Comparison of ENCODE assay signal across 22 cellular contexts in the genomic region with DNA sequence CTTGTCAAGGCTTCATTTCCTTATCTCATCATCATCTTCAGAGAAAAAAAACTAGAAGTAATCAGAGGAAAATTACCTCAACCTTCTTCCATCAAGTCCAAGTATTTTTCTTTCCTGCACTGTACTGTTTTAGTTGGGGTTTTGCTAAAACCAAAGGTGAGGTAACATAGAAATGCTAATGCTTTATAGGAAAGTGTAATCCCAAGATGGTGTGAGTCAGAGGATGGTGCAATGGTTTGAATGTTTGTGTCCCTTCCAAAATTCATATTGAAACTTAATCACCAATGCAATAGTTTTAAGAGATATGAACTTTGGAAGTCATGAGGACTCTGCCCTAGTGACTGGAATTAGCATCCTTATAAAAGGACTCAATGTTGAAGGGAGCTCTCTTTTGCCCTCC.
DNase-seq lines count a peak whose midpoint lies in the region; ATAC-seq and TF ChIP-seq lines count a peak whose summit lies in the region.
"Had no signal": no experiment of that assay in that cellular context is flagged by ENCODE, and none has a peak within 500 bp of the region (broad histone marks: within the 10 kb centered on the region; RNA-seq: fewer than 3 reads in every experiment).

No MANE protein-coding gene starts in this region.

- H3K27ac Mint-ChIP-seq in activated naive CD8-positive, alpha-beta T cell treated with anti-CD3 and anti-CD28 coated beads, Interleukin-2, amount 50 U/mL, for 24 hours: no peak overlapping the region
- H3K27ac Mint-ChIP-seq in activated naive CD8-positive, alpha-beta T cell treated with anti-CD3 and anti-CD28 coated beads for 36 hours: no peak overlapping the region

- H2BK120ac ChIP-seq in trophoblast cell (ENCODE audit: insufficient read depth, low read length, poor library complexity) (no peak overlapping the region), mesendoderm (ENCODE audit: low read depth, low read length) (no peak overlapping the region)

- H4K5ac ChIP-seq in mesendoderm (ENCODE audit: low read length): no peak overlapping the region

- H3K9ac ChIP-seq in fibroblast of lung (ENCODE audit: insufficient read depth, low read length): no peak overlapping the region
- H3K9ac ChIP-seq in trophoblast cell (ENCODE audit: low read length): no peak overlapping the region
- H3K9ac ChIP-seq in mesendoderm (ENCODE audit: low read length): no peak overlapping the region

- peaks cover 10% of the 10 kb centered on the region for H3K36me3 Mint-ChIP-seq in activated naive CD8-positive, alpha-beta T cell treated with anti-CD3 and anti-CD28 coated beads, Interleukin-2, amount 50 U/mL, for 24 hours (ENCODE audit: low read depth)
- peaks cover 12% of the 10 kb centered on the region for H3K36me3 Mint-ChIP-seq in activated naive CD8-positive, alpha-beta T cell treated with anti-CD3 and anti-CD28 coated beads for 36 hours

- intact Hi-C loops in left colon (cut with DNase I, micrococcal nuclease): no loop called here

- no peak overlapping the region for H4K8ac ChIP-seq in trophoblast cell (ENCODE audit: low read depth, low read length)
- no peak overlapping the region for H4K8ac ChIP-seq in mesendoderm (ENCODE audit: low read depth, low read length)

- no peak overlapping the region for H3K27ac ChIP-seq in fibroblast of lung (ENCODE audit: insufficient read depth, low read length)
- H3K27ac ChIP-seq in trophoblast cell (ENCODE audit: low read depth, low read length): no peak overlapping the region
- no peak overlapping the region for H3K27ac ChIP-seq in mesendoderm (ENCODE audit: low read depth, low read length)
- H3K27ac ChIP-seq: right atrium auricular region, thoracic aorta had no signal

- H3K23ac ChIP-seq in trophoblast cell (ENCODE audit: low read length): no peak overlapping the region
- no peak overlapping the region for H3K23ac ChIP-seq in mesendoderm (ENCODE audit: low read length)

- H3K18ac ChIP-seq in trophoblast cell (ENCODE audit: low read length) (no peak overlapping the region), mesendoderm (ENCODE audit: low read length) (no peak overlapping the region)

- DNase-seq in activated naive CD8-positive, alpha-beta T cell treated with anti-CD3 and anti-CD28 coated beads, Interleukin-2, amount 50 U/mL, for 24 hours: no peak
- DNase-seq in activated naive CD8-positive, alpha-beta T cell treated with anti-CD3 and anti-CD28 coated beads for 36 hours: no peak
- DNase-seq in NCI-H226: peak; percentile 38
- DNase-seq in fibroblast of lung (ENCODE audit: low read depth in 2 of 2): peak; percentile 35 to 53
- DNase-seq in stromal cell of bone marrow (ENCODE audit: low read depth): peak; percentile 57
- DNase-seq in trophoblast cell: no peak
- no peak for DNase-seq in mesendoderm
- DNase-seq in left colon: no peak
- DNase-seq: activated CD4-positive, alpha-beta T cell treated with anti-CD3 and anti-CD28 coated beads, Interleukin-2, amount 50 U/mL, for 1 hour; central memory CD4-positive, alpha-beta T cell; DMS79 treated with DMSO at 0.1 percent for 48 hours; effector CD4-positive, alpha-beta T cell; KG1; NCI-H1105 treated with DMSO at 0.1 percent for 48 hours; NCI-H2107; NCI-H524 treated with DMSO at 0.1 percent for 48 hours; occipital lobe; SHP77; stimulated activated CD4-positive, alpha-beta T cell treated with anti-CD3 and anti-CD28 coated beads, Interleukin-15, amount 100 ng/mL, for 24 hours had no signal

- H3K9me3 Mint-ChIP-seq in activated naive CD8-positive, alpha-beta T cell treated with anti-CD3 and anti-CD28 coated beads, Interleukin-2, amount 50 U/mL, for 24 hours: peaks cover 15% of the 10 kb centered on the region
- peaks cover 9% of the 10 kb centered on the region for H3K9me3 Mint-ChIP-seq in activated naive CD8-positive, alpha-beta T cell treated with anti-CD3 and anti-CD28 coated beads for 36 hours

- H3K4me2 ChIP-seq in fibroblast of lung (ENCODE audit: extremely low read depth, insufficient read depth, low read length) (no peak overlapping the region), trophoblast cell (ENCODE audit: low read length) (no peak overlapping the region), mesendoderm (ENCODE audit: low read length) (no peak overlapping the region)

- H3K27me3 Mint-ChIP-seq in activated naive CD8-positive, alpha-beta T cell treated with anti-CD3 and anti-CD28 coated beads, Interleukin-2, amount 50 U/mL, for 24 hours: no peaks in the 10 kb centered on the region
- peaks cover 4% of the 10 kb centered on the region for H3K27me3 Mint-ChIP-seq in activated naive CD8-positive, alpha-beta T cell treated with anti-CD3 and anti-CD28 coated beads for 36 hours

- no peak overlapping the region for H4K91ac ChIP-seq in trophoblast cell (ENCODE audit: low read depth, low read length)

- peaks cover 32% of the 10 kb centered on the region for H3K4me1 Mint-ChIP-seq in activated naive CD8-positive, alpha-beta T cell treated with anti-CD3 and anti-CD28 coated beads, Interleukin-2, amount 50 U/mL, for 24 hours
- H3K4me1 Mint-ChIP-seq in activated naive CD8-positive, alpha-beta T cell treated with anti-CD3 and anti-CD28 coated beads for 36 hours: peaks cover 23% of the 10 kb centered on the region

- no peak overlapping the region for H3K4me3 Mint-ChIP-seq in activated naive CD8-positive, alpha-beta T cell treated with anti-CD3 and anti-CD28 coated beads, Interleukin-2, amount 50 U/mL, for 24 hours
- no peak overlapping the region for H3K4me3 Mint-ChIP-seq in activated naive CD8-positive, alpha-beta T cell treated with anti-CD3 and anti-CD28 coated beads for 36 hours

- no peak overlapping the region for H3K4me3 ChIP-seq in fibroblast of lung (replicated peaks in 1 of 4; ENCODE audit: control extremely low read depth in 1 of 4, insufficient read depth in 1 of 4, low read depth in 3 of 4, low read length in 4 of 4)
- no peak overlapping the region for H3K4me3 ChIP-seq in trophoblast cell (ENCODE audit: low read depth, low read length)
- H3K4me3 ChIP-seq in mesendoderm (ENCODE audit: low read length): no peak overlapping the region
- H3K4me3 ChIP-seq: right atrium auricular region, thoracic aorta had no signal

- H2BK12ac ChIP-seq in trophoblast cell (ENCODE audit: low read length): no peak overlapping the region

- H3K79me2 ChIP-seq in fibroblast of lung (ENCODE audit: control insufficient read depth, insufficient read depth, low read length): no peaks in the 10 kb centered on the region
- H3K79me2 ChIP-seq in trophoblast cell (ENCODE audit: control insufficient read depth, insufficient read depth, low read length, poor library complexity): no peaks in the 10 kb centered on the region
- H3K79me2 ChIP-seq in mesendoderm (ENCODE audit: control insufficient read depth, insufficient read depth, low read length): no peaks in the 10 kb centered on the region

- H2AK5ac ChIP-seq in trophoblast cell (ENCODE audit: low read length) (no peak overlapping the region), mesendoderm (ENCODE audit: low read length) (no peak overlapping the region)

- H2BK5ac ChIP-seq in trophoblast cell (ENCODE audit: low read depth, low read length, poor library complexity): no peak overlapping the region
- H2BK5ac ChIP-seq in mesendoderm (ENCODE audit: low read length): no peak overlapping the region

- no peaks in the 10 kb centered on the region for H4K20me1 ChIP-seq in fibroblast of lung (ENCODE audit: control insufficient read depth, extremely low read depth, insufficient read depth, low read length)

- H2AFZ ChIP-seq in fibroblast of lung (ENCODE audit: low read length): no peak overlapping the region
- no peak overlapping the region for H2AFZ ChIP-seq in trophoblast cell (ENCODE audit: insufficient read depth, low read length, poor library complexity)

- H3K14ac ChIP-seq in trophoblast cell (ENCODE audit: low read length): no peak overlapping the region

- no peaks in the 10 kb centered on the region for H3K9me3 ChIP-seq in fibroblast of lung (ENCODE audit: control insufficient read depth, insufficient read depth, low read depth, low read length)
- no peaks in the 10 kb centered on the region for H3K9me3 ChIP-seq in trophoblast cell (ENCODE audit: insufficient read depth, low read depth, low read length)
- H3K9me3 ChIP-seq: right atrium auricular region, thoracic aorta had no signal

- H3K36me3 ChIP-seq in fibroblast of lung (ENCODE audit: control insufficient read depth, insufficient read depth, low read length): no peaks in the 10 kb centered on the region
- no peaks in the 10 kb centered on the region for H3K36me3 ChIP-seq in trophoblast cell (ENCODE audit: control insufficient read depth in 1 of 2, insufficient read depth in 2 of 2, low read length in 2 of 2)
- no peaks in the 10 kb centered on the region for H3K36me3 ChIP-seq in mesendoderm (ENCODE audit: control insufficient read depth, insufficient read depth, low read length)
- H3K36me3 ChIP-seq: right atrium auricular region, thoracic aorta had no signal

- no peak overlapping the region for H2BK15ac ChIP-seq in mesendoderm (replicated peaks; ENCODE audit: low read depth)

- H3K27me3 ChIP-seq in fibroblast of lung (ENCODE audit: control insufficient read depth, insufficient read depth, low read length) (no peaks in the 10 kb centered on the region), trophoblast cell (ENCODE audit: insufficient read depth, low read length) (no peaks in the 10 kb centered on the region), mesendoderm (ENCODE audit: insufficient read depth, low read length, poor library complexity) (no peaks in the 10 kb centered on the region)
- H3K27me3 ChIP-seq: right atrium auricular region had no signal

- H3K4ac ChIP-seq in trophoblast cell (ENCODE audit: low read depth, low read length) (no peak overlapping the region), mesendoderm (ENCODE audit: low read depth, low read length) (no peak overlapping the region)

- H3K79me1 ChIP-seq in trophoblast cell (ENCODE audit: low read length) (no peaks in the 10 kb centered on the region), mesendoderm (ENCODE audit: low read length) (no peaks in the 10 kb centered on the region)

- TF ChIP-seq CTCF in fibroblast of lung (conservative IDR thresholded peaks at IDR 0.05 in 1 of 2, IDR thresholded peaks at IDR 0.05 in 1 of 2; ENCODE audit: low read depth in 1 of 2, low read length in 2 of 2): no peak

- no peak overlapping the region for H4K12ac ChIP-seq in trophoblast cell (ENCODE audit: low read depth, low read length)

- ATAC-seq in activated naive CD8-positive, alpha-beta T cell treated with anti-CD3 and anti-CD28 coated beads, Interleukin-2, amount 50 U/mL, for 24 hours: peak; percentile 54
- ATAC-seq in left colon: no peak
- ATAC-seq: esophagus mucosa had no signal

- H3K56ac ChIP-seq in mesendoderm (ENCODE audit: low read length): no peak overlapping the region

- H3K4me1 ChIP-seq in fibroblast of lung (ENCODE audit: control insufficient read depth, extremely low read depth, insufficient read depth, low read length) (peaks cover 3% of the 10 kb centered on the region), trophoblast cell (ENCODE audit: control insufficient read depth in 1 of 2, insufficient read depth in 2 of 2, low read length in 2 of 2) (no peaks in the 10 kb centered on the region), mesendoderm (ENCODE audit: control insufficient read depth, low read depth, low read length) (no peaks in the 10 kb centered on the region)
- H3K4me1 ChIP-seq: right atrium auricular region had no signal

Comparison
In these comparisons a context has a peak if more than half of its experiments do, and no peak if none do; other contexts are left out.
1. DNase-seq: peak in NCI-H226 (single experiment), fibroblast of lung (2 of 2) and stromal cell of bone marrow (single experiment); none in activated naive CD8-positive, alpha-beta T cell treated with anti-CD3 and anti-CD28 coated beads, Interleukin-2, amount 50 U/mL, for 24 hours (single experiment), activated naive CD8-positive, alpha-beta T cell treated with anti-CD3 and anti-CD28 coated beads for 36 hours (single experiment), trophoblast cell (0 of 2), mesendoderm (single experiment) and left colon (0 of 2).